ENCODE assay signal across 15 cellular contexts in genomic region chr5:178537467-178538381, GRCh38. TPM values are rescaled to one million over a fixed set of nuclear protein-coding genes. Genes with fewer than 3 reads are reported as not detected.
"Had no signal": no experiment of that assay in that cellular context is flagged by ENCODE, and none has a peak within 500 bp of the region (broad histone marks: within the 10 kb centered on the region; RNA-seq: fewer than 3 reads in every experiment).

No MANE protein-coding gene starts in this region.

- DNase-seq: activated CD4-positive, alpha-beta T cell treated with anti-CD3 and anti-CD28 coated beads, Interleukin-2, amount 50 U/mL, for 1 hour; activated naive CD4-positive, alpha-beta T cell treated with anti-CD3 and anti-CD28 coated beads for 36 hours; activated naive CD8-positive, alpha-beta T cell treated with anti-CD3 and anti-CD28 coated beads, Interleukin-2, amount 50 U/mL, for 24 hours; activated T-cell treated with anti-CD3 and anti-CD28 coated beads for 4 hours; dermis blood vessel endothelial cell; effector memory CD8-positive, alpha-beta T cell; gastrocnemius medialis; heart left ventricle; immature natural killer cell; left cardiac atrium; lower lobe of right lung; naive B cell; stomach had no signal

- H3K27ac Mint-ChIP-seq: activated naive CD4-positive, alpha-beta T cell treated with anti-CD3 and anti-CD28 coated beads for 36 hours; activated naive CD8-positive, alpha-beta T cell treated with anti-CD3 and anti-CD28 coated beads, Interleukin-2, amount 50 U/mL, for 24 hours; activated T-helper 17 cell treated with anti-CD3 and anti-CD28 coated beads, Interleukin-2, amount 50 U/mL, for 72 hours; effector memory CD8-positive, alpha-beta T cell; immature natural killer cell; naive B cell had no signal

- H3K9me3 Mint-ChIP-seq: activated naive CD4-positive, alpha-beta T cell treated with anti-CD3 and anti-CD28 coated beads for 36 hours; activated naive CD8-positive, alpha-beta T cell treated with anti-CD3 and anti-CD28 coated beads, Interleukin-2, amount 50 U/mL, for 24 hours; activated T-helper 17 cell treated with anti-CD3 and anti-CD28 coated beads, Interleukin-2, amount 50 U/mL, for 72 hours; effector memory CD8-positive, alpha-beta T cell; immature natural killer cell had no signal

- H3K36me3 Mint-ChIP-seq: immature natural killer cell, naive B cell had no signal

- H3K27me3 Mint-ChIP-seq: activated naive CD8-positive, alpha-beta T cell treated with anti-CD3 and anti-CD28 coated beads, Interleukin-2, amount 50 U/mL, for 24 hours; activated T-helper 17 cell treated with anti-CD3 and anti-CD28 coated beads, Interleukin-2, amount 50 U/mL, for 72 hours had no signal

- H3K4me3 Mint-ChIP-seq: activated naive CD4-positive, alpha-beta T cell treated with anti-CD3 and anti-CD28 coated beads for 36 hours; activated naive CD8-positive, alpha-beta T cell treated with anti-CD3 and anti-CD28 coated beads, Interleukin-2, amount 50 U/mL, for 24 hours; activated T-helper 17 cell treated with anti-CD3 and anti-CD28 coated beads, Interleukin-2, amount 50 U/mL, for 72 hours; effector memory CD8-positive, alpha-beta T cell; immature natural killer cell; naive B cell had no signal

- ATAC-seq: activated naive CD8-positive, alpha-beta T cell treated with anti-CD3 and anti-CD28 coated beads, Interleukin-2, amount 50 U/mL, for 24 hours; activated T-helper 17 cell treated with anti-CD3 and anti-CD28 coated beads, Interleukin-2, amount 50 U/mL, for 72 hours; effector memory CD8-positive, alpha-beta T cell; gastrocnemius medialis; heart left ventricle; left cardiac atrium; lower lobe of right lung had no signal

- H3K4me1 Mint-ChIP-seq: activated naive CD8-positive, alpha-beta T cell treated with anti-CD3 and anti-CD28 coated beads, Interleukin-2, amount 50 U/mL, for 24 hours; activated T-helper 17 cell treated with anti-CD3 and anti-CD28 coated beads, Interleukin-2, amount 50 U/mL, for 72 hours; immature natural killer cell; naive B cell had no signal

RNA-seq across cellular contexts. Expression of gene COL23A1, which starts 52.5 kb away (rescaled TPM):
- total RNA-seq: pulmonary artery endothelial cell had no signal
